Comparison of ENCODE assay signal across 21 cellular contexts in genomic region chr6:151430886-151431285, GRCh38. TPM values are rescaled to one million over a fixed set of nuclear protein-coding genes. Genes with fewer than 3 reads are reported as not detected.
A peak's percentile ranks its signal among the peaks of the same experiment; 100 is the strongest.
DNase-seq lines count a peak whose midpoint lies in the region; ATAC-seq and TF ChIP-seq lines count a peak whose summit lies in the region.
"Had no signal": no experiment of that assay in that cellular context is flagged by ENCODE, and none has a peak within 500 bp of the region (broad histone marks: within the 10 kb centered on the region; RNA-seq: fewer than 3 reads in every experiment).

No MANE protein-coding gene starts in this region.

- peaks cover 43% of the 10 kb centered on the region for H3K36me3 Mint-ChIP-seq in WTC11

- no peak overlapping the region for H3K4me3 ChIP-seq in BE2C (ENCODE audit: low read depth, low read length)
- no peak overlapping the region for H3K4me3 ChIP-seq in HEK293 (ENCODE audit: low read depth, low read length)
- H3K4me3 ChIP-seq in foreskin fibroblast (ENCODE audit: low read depth in 1 of 2, low read length in 2 of 2), result no peak overlapping the region
- no peak overlapping the region for H3K4me3 ChIP-seq in stomach
- H3K4me3 ChIP-seq in hepatocyte, result no peak overlapping the region
- H3K4me3 ChIP-seq: esophagus squamous epithelium, heart right ventricle, mucosa of descending colon, pancreas, thoracic aorta had no signal

- H4K20me1 ChIP-seq in hepatocyte (ENCODE audit: insufficient read depth, poor library complexity, severe bottlenecking), result no peaks in the 10 kb centered on the region

- CTCF ChIA-PET in HEK293 (lab: Yijun Ruan, JAX) (interaction anchor here (0.6 to 0.8 kb wide), 2 partner anchors 27 to 1525 kb away, joined by 3 to 4 read pairs; no protein-coding TSS in a partner anchor), WTC11 (lab: Charles Lee) (interaction anchor here (1.0 kb wide), 1 partner anchor 908 kb away, joined by 3 read pairs; no protein-coding TSS in a partner anchor)

- H2AFZ ChIP-seq in hepatocyte, result no peak overlapping the region

- no peak overlapping the region for H3K27ac Mint-ChIP-seq in WTC11

- no peak for TF ChIP-seq EP300 in stomach (IDR thresholded peaks at IDR 0.05)

- no peaks in the 10 kb centered on the region for H3K4me1 ChIP-seq in BE2C
- H3K4me1 ChIP-seq in HEK293 (ENCODE audit: control insufficient read depth, insufficient read depth, low read length), result no peaks in the 10 kb centered on the region
- no peaks in the 10 kb centered on the region for H3K4me1 ChIP-seq in stomach
- no peaks in the 10 kb centered on the region for H3K4me1 ChIP-seq in hepatocyte (ENCODE audit: insufficient read depth)
- H3K4me1 ChIP-seq: heart right ventricle, pancreas had no signal

- POLR2A ChIA-PET in HEK293 (lab: Yijun Ruan, JAX), result no interaction called here
- POLR2A ChIA-PET in WTC11 (lab: Charles Lee), result no interaction called here

- no peaks in the 10 kb centered on the region for H3K9me3 ChIP-seq in BE2C
- no peaks in the 10 kb centered on the region for H3K9me3 ChIP-seq in HEK293 (ENCODE audit: control insufficient read depth, insufficient read depth, low read depth, low read length)
- no peaks in the 10 kb centered on the region for H3K9me3 ChIP-seq in stomach
- H3K9me3 ChIP-seq in hepatocyte (ENCODE audit: low read depth), result no peaks in the 10 kb centered on the region
- H3K9me3 ChIP-seq: esophagus squamous epithelium, heart right ventricle, mucosa of descending colon, pancreas, thoracic aorta had no signal

- H3K27ac ChIP-seq in HEK293 (ENCODE audit: extremely low read depth, low read depth, low read length) (no peak overlapping the region), stomach (no peak overlapping the region), hepatocyte (no peak overlapping the region)
- H3K27ac ChIP-seq: esophagus squamous epithelium, heart right ventricle, pancreas, thoracic aorta had no signal

- 83 to 96% (median 94%) methylated on average over 3 of the region's 3 CpGs for WGBS in stomach, 5 donors
- 93% methylated on average over 3 of the region's 3 CpGs for WGBS in hepatocyte (ENCODE audit: low lambda C conversion rate, missing lambda C conversion rate)

- peak; percentile 83 for ATAC-seq in WTC11
- ATAC-seq in GM21423 (IDR thresholded peaks at IDR 0.05; ENCODE audit: unreplicated experiment), result no peak
- no peak for ATAC-seq in left ventricle myocardium superior
- ATAC-seq: heart right ventricle, mucosa of descending colon, pancreas, Right ventricle myocardium inferior had no signal

- H3K4me1 Mint-ChIP-seq in WTC11, result no peaks in the 10 kb centered on the region

- H3K9me2 ChIP-seq in hepatocyte (replicated peaks; ENCODE audit: insufficient read depth), result no peaks in the 10 kb centered on the region

- H3K4me3 Mint-ChIP-seq in WTC11, result no peak overlapping the region

- H3K79me2 ChIP-seq in hepatocyte, result peaks cover 32% of the 10 kb centered on the region

- DNase-seq in BE2C (no peak), WTC11 (ENCODE audit: low spot score) (no peak), foreskin fibroblast (no peak), stomach (no peak), hepatocyte (ENCODE audit: low spot score) (no peak), left ventricle myocardium superior (no peak)
- DNase-seq: activated effector memory CD4-positive, alpha-beta T cell treated with anti-CD3 and anti-CD28 coated beads, Interleukin-2, amount 50 U/mL, for 16 hours; anterior cingulate cortex; esophagus squamous epithelium; heart right ventricle; kidney glomerular epithelial cell; mucosa of descending colon; NCI-H1048; NCI-H2171 treated with DMSO at 0.1 percent for 48 hours; NK-92 treated with Interleukin-12 subunit alpha and Interleukin-12 subunit beta, amount 100 ng/mL, for 24 hours; pancreas; stimulated activated CD4-positive, alpha-beta T cell treated with anti-CD3 and anti-CD28 coated beads, Interleukin-4, amount 100 ng/mL, for 4 hours had no signal

- H3K4me2 ChIP-seq in hepatocyte, result no peak overlapping the region

- no peaks in the 10 kb centered on the region for H3K9me3 Mint-ChIP-seq in WTC11

- TF ChIP-seq CTCF in BE2C (IDR thresholded peaks at IDR 0.05; ENCODE audit: low read depth, low read length), result 0 out of 2 replicates have a peak, but pooled peaks have one; percentile 31
- peak; percentile 30; the same call in 1 of the 2 replicates for TF ChIP-seq CTCF in HEK293 (tag by site-specific recombination; IDR thresholded peaks at IDR 0.05)
- TF ChIP-seq CTCF in WTC11 (IDR thresholded peaks at IDR 0.05), result no peak
- peak; percentile 10 for TF ChIP-seq CTCF in foreskin fibroblast (IDR thresholded peaks at IDR 0.05; ENCODE audit: low read depth, low read length)
- no peak for TF ChIP-seq CTCF in stomach (IDR thresholded peaks at IDR 0.05)
- no peak for TF ChIP-seq CTCF in hepatocyte (IDR thresholded peaks at IDR 0.05; ENCODE audit: poor library complexity)

- no peak for TF ChIP-seq POLR2A in stomach (IDR thresholded peaks at IDR 0.05)

- peaks cover 40% of the 10 kb centered on the region for H3K36me3 ChIP-seq in BE2C
- H3K36me3 ChIP-seq in HEK293 (ENCODE audit: control insufficient read depth in 2 of 2, insufficient read depth in 1 of 2, low read length in 2 of 2), result peaks cover 52 to 72% of the 10 kb centered on the region in 2 experiments
- H3K36me3 ChIP-seq in stomach, result peaks cover 14 to 78% (median 72%) of the 10 kb centered on the region in 4 donors
- H3K36me3 ChIP-seq in hepatocyte (replicated peaks; ENCODE audit: insufficient read depth, low read depth), result no peaks in the 10 kb centered on the region

- intact Hi-C loops in stomach (cut with DNase I; ENCODE audit: low total_unique reads), result no loop called here
- intact Hi-C loops in left ventricle myocardium superior (cut with micrococcal nuclease), result no loop called here

- no peaks in the 10 kb centered on the region for H3K27me3 Mint-ChIP-seq in WTC11 (ENCODE audit: low read depth)

- no peaks in the 10 kb centered on the region for H3K27me3 ChIP-seq in BE2C
- H3K27me3 ChIP-seq in stomach, result no peaks in the 10 kb centered on the region
- H3K27me3 ChIP-seq in hepatocyte, result no peaks in the 10 kb centered on the region
- H3K27me3 ChIP-seq: esophagus squamous epithelium, heart right ventricle, pancreas had no signal

TF ChIP-seq in HEK293, 187 proteins besides CTCF, POLR2A, EP300 and RAD21:
- TF ChIP-seq ZNF530 (tag by site-specific recombination; IDR thresholded peaks at IDR 0.05; ENCODE audit: low read depth), result no peak
- 0 out of 2 replicates have a peak, but pooled peaks have one; percentile 5 for TF ChIP-seq ZNF654 (tag by site-specific recombination; IDR thresholded peaks at IDR 0.05; ENCODE audit: low read depth)

TF ChIP-seq in WTC11, 78 proteins besides CTCF, POLR2A, EP300 and RAD21 (continues in another document):
- TF ChIP-seq HMGXB4 (CRISPR knock-in tag; IDR thresholded peaks at IDR 0.05) (no peak), NR3C1 (CRISPR knock-in tag; conservative IDR thresholded peaks at IDR 0.05; ENCODE audit: low read depth) (no peak), MYBL2 (CRISPR knock-in tag; IDR thresholded peaks at IDR 0.05) (no peak), AFF4 (CRISPR knock-in tag; IDR thresholded peaks at IDR 0.05; ENCODE audit: borderline replicate concordance) (no peak)

RNA-seq across cellular contexts. Expression of gene RMND1, which starts 21.0 kb away (rescaled TPM):
- polyA plus RNA-seq in BE2C (2012; ENCODE audit: insufficient read depth, insufficient read length, low read depth), result 10.5 TPM
- total RNA-seq in WTC11 (2021) (18.3 to 23.3 TPM (median 21.0 TPM) in 3 replicates), stomach (10 to 100 TPM in 4 of 5 donors, 1 to 10 TPM in 1; 6.4 to 47.2 (median 31.9) TPM), hepatocyte (41.9 and 43.5 TPM in 2 replicates), left ventricle myocardium superior (18.7 TPM)
- polyA plus RNA-seq in stomach (10 to 100 TPM; 13.9 to 17.9 (median 14.9) TPM), hepatocyte (24.1 and 27.1 TPM in 2 replicates)

RNA-seq across cellular contexts. Expression of gene ZBTB2, which starts 39.5 kb away (rescaled TPM):
- polyA plus RNA-seq in BE2C (2012; ENCODE audit: insufficient read depth, insufficient read length, low read depth), result 15.9 TPM
- total RNA-seq in WTC11 (2021) (14.0 to 14.3 TPM (median 14.3 TPM) in 3 replicates), stomach (10 to 100 TPM in 1 of 5 donors, 1 to 10 TPM in 3, under 1 TPM in 1; 0.89 to 19.1 (median 7.5) TPM), hepatocyte (17.3 and 17.4 TPM in 2 replicates), left ventricle myocardium superior (5.2 TPM)
- polyA plus RNA-seq in stomach (1 to 10 TPM; 5.1 to 7.9 (median 7.5) TPM), hepatocyte (10.2 and 10.6 TPM in 2 replicates)

Comparison
In these comparisons a context has a peak if more than half of its experiments do, and no peak if none do; other contexts are left out.
1. CTCF ChIP-seq: peak in BE2C (single experiment), HEK293 (single experiment) and foreskin fibroblast (single experiment); none in WTC11 (single experiment), stomach (0 of 7) and hepatocyte (single experiment).